Comparison of ENCODE assay signal across 23 cellular contexts in the genomic region with DNA sequence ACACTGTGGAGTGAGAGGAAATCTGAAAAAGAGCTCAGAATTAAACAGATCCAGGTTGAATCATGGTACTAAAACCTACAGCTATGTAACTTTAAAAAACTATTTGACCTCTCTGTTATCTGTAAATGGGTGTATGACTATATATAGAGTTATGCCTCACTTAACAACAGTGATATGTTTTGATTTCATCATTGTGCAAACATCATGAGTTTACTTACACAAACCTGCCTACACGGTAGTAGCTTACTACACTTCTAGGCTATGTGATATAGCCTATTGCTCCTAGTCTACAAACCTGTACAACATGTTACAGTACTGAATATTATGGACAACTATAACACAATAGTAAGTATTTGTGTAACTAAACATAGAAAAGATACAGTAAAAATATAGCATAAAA.
DNase-seq lines count a peak whose midpoint lies in the region; ATAC-seq and TF ChIP-seq lines count a peak whose summit lies in the region.
"Had no signal": no experiment of that assay in that cellular context is flagged by ENCODE, and none has a peak within 500 bp of the region (broad histone marks: within the 10 kb centered on the region; RNA-seq: fewer than 3 reads in every experiment).

No MANE protein-coding gene starts in this region.

- intact Hi-C loops in PC-3 (cut with micrococcal nuclease): no loop called here
- intact Hi-C loops in left lung (cut with DNase I): no loop called here

- H3K36me3 ChIP-seq in PC-3 (ENCODE audit: low read depth, low read length) (no peaks in the 10 kb centered on the region), left lung (no peaks in the 10 kb centered on the region)
- H3K36me3 ChIP-seq: BLaER1 treated with 17β-estradiol and CSF1 and Interleukin-3, amounts not matched to agents 10 nM and 100 nM had no signal

- H3K36me3 Mint-ChIP-seq in effector memory CD8-positive, alpha-beta T cell (ENCODE audit: insufficient read depth): no peaks in the 10 kb centered on the region
- no peaks in the 10 kb centered on the region for H3K36me3 Mint-ChIP-seq in endothelial cell (ENCODE audit: low read depth, unreplicated experiment)

- DNase-seq in PC-3 (peak; percentile 45), choroid plexus epithelial cell (ENCODE audit: low read depth) (peak; percentile 1), left lung (no peak), kidney tubule cell (ENCODE audit: low spot score) (no peak), endothelial cell (ENCODE audit: low spot score) (no peak), KBM-7 (no peak)
- no peak for DNase-seq in effector memory CD8-positive, alpha-beta T cell
- DNase-seq: AML-193; CD4-positive, alpha-beta T cell; GM23248; H7; Kasumi-1; MV-4-11; NCI-H1105; NCI-H146; NCI-H1930; NCI-H446 treated with DMSO at 0.1 percent for 48 hours; NCI-H526 treated with DMSO at 0.1 percent for 48 hours; SHP77 treated with DMSO at 0.1 percent for 48 hours had no signal

- BruUV-seq in PC-3 (replicated peaks; lab: Mats Ljungman, UMichigan): no TSS peak

- TF ChIP-seq CTCF in PC-3 (conservative IDR thresholded peaks at IDR 0.05; ENCODE audit: low read depth, low read length): no peak
- no peak for TF ChIP-seq CTCF in choroid plexus epithelial cell (conservative IDR thresholded peaks at IDR 0.05; ENCODE audit: low read depth, low read length)
- no peak for TF ChIP-seq CTCF in left lung (IDR thresholded peaks at IDR 0.05)
- no peak for TF ChIP-seq CTCF in endothelial cell (IDR thresholded peaks at IDR 0.05; ENCODE audit: unreplicated experiment)

- H3K27me3 Mint-ChIP-seq in effector memory CD8-positive, alpha-beta T cell: no peaks in the 10 kb centered on the region
- no peaks in the 10 kb centered on the region for H3K27me3 Mint-ChIP-seq in endothelial cell (ENCODE audit: unreplicated experiment)
- H3K27me3 Mint-ChIP-seq: CD4-positive, alpha-beta T cell had no signal

- H3K4me3 ChIP-seq in PC-3 (ENCODE audit: low read length): no peak overlapping the region
- no peak overlapping the region for H3K4me3 ChIP-seq in choroid plexus epithelial cell (ENCODE audit: low read depth, low read length)
- H3K4me3 ChIP-seq in left lung: no peak overlapping the region
- H3K4me3 ChIP-seq: A549; BLaER1 treated with 17β-estradiol and CSF1 and Interleukin-3, amounts not matched to agents 10 nM and 100 nM; GM23248 had no signal

- no peak overlapping the region for H3K4me3 Mint-ChIP-seq in effector memory CD8-positive, alpha-beta T cell
- no peak overlapping the region for H3K4me3 Mint-ChIP-seq in endothelial cell (ENCODE audit: unreplicated experiment)
- H3K4me3 Mint-ChIP-seq: CD4-positive, alpha-beta T cell had no signal

- no peak overlapping the region for H3K9ac ChIP-seq in PC-3 (ENCODE audit: low read length)
- H3K9ac ChIP-seq: BLaER1 treated with 17β-estradiol and CSF1 and Interleukin-3, amounts not matched to agents 10 nM and 100 nM; GM23248 had no signal

- no peaks in the 10 kb centered on the region for H4K20me1 ChIP-seq in PC-3 (ENCODE audit: low read length)
- H4K20me1 ChIP-seq: BLaER1 treated with 17β-estradiol and CSF1 and Interleukin-3, amounts not matched to agents 10 nM and 100 nM had no signal

- no peak overlapping the region for H2AFZ ChIP-seq in PC-3 (ENCODE audit: low read length)
- H2AFZ ChIP-seq: GM23248 had no signal

- in situ Hi-C loops in KBM-7 (cut with MboI; ENCODE audit: low pct_unique_long_range_greater_than_20kb, low sequenced_read_pairs): loop anchor here (25.0 kb wide), 1 partner anchor 95 kb away; no protein-coding TSS in a partner anchor

- H3K27ac Mint-ChIP-seq in effector memory CD8-positive, alpha-beta T cell: no peak overlapping the region
- no peak overlapping the region for H3K27ac Mint-ChIP-seq in endothelial cell (ENCODE audit: unreplicated experiment)
- H3K27ac Mint-ChIP-seq: CD4-positive, alpha-beta T cell had no signal

- no peak overlapping the region for H3K27ac ChIP-seq in PC-3 (ENCODE audit: low read length)
- H3K27ac ChIP-seq in left lung: no peak overlapping the region
- H3K27ac ChIP-seq: A549; BLaER1 treated with 17β-estradiol and CSF1 and Interleukin-3, amounts not matched to agents 10 nM and 100 nM; GM23248 had no signal

- no peaks in the 10 kb centered on the region for H3K9me3 ChIP-seq in PC-3 (ENCODE audit: low read length)
- no peaks in the 10 kb centered on the region for H3K9me3 ChIP-seq in left lung
- H3K9me3 ChIP-seq: A549; BLaER1 treated with 17β-estradiol and CSF1 and Interleukin-3, amounts not matched to agents 10 nM and 100 nM had no signal

- no peaks in the 10 kb centered on the region for H3F3A ChIP-seq in PC-3 (ENCODE audit: low read length, unreplicated experiment)

- H3K27me3 ChIP-seq in PC-3 (ENCODE audit: low read length) (peaks cover 16% of the 10 kb centered on the region; the same call in 1 of the 2 replicates), left lung (no peaks in the 10 kb centered on the region)
- H3K27me3 ChIP-seq: BLaER1 treated with 17β-estradiol and CSF1 and Interleukin-3, amounts not matched to agents 10 nM and 100 nM had no signal

- peaks cover 7 to 18% of the 10 kb centered on the region in 2 donors for H3K9me3 Mint-ChIP-seq in effector memory CD8-positive, alpha-beta T cell
- peaks cover 3% of the 10 kb centered on the region for H3K9me3 Mint-ChIP-seq in endothelial cell (ENCODE audit: unreplicated experiment)

- no peaks in the 10 kb centered on the region for H3K4me1 Mint-ChIP-seq in effector memory CD8-positive, alpha-beta T cell (ENCODE audit: low read depth in 2 of 2)
- peaks cover 6% of the 10 kb centered on the region for H3K4me1 Mint-ChIP-seq in endothelial cell (ENCODE audit: unreplicated experiment)

- ATAC-seq in PC-3 (peak; percentile 68), left lung (peak; percentile 63)
- ATAC-seq in effector memory CD8-positive, alpha-beta T cell (replicated peaks): no peak
- ATAC-seq: A549, HepG2, Panc1 had no signal

- no peaks in the 10 kb centered on the region for H3K79me2 ChIP-seq in PC-3 (ENCODE audit: low read length)

- CTCF ChIA-PET in PC-3 (lab: Charles Lee): interaction anchor here (0.5 to 0.6 kb wide), 2 partner anchors 503 to 588 kb away, joined by 3 read pairs; no protein-coding TSS in a partner anchor

- no peaks in the 10 kb centered on the region for H3K9me2 ChIP-seq in PC-3 (replicated peaks; ENCODE audit: low read length)

- H3K4me1 ChIP-seq in PC-3 (ENCODE audit: insufficient read depth, low read length) (no peaks in the 10 kb centered on the region), left lung (no peaks in the 10 kb centered on the region)
- H3K4me1 ChIP-seq: A549; BLaER1 treated with 17β-estradiol and CSF1 and Interleukin-3, amounts not matched to agents 10 nM and 100 nM had no signal

- POLR2A ChIA-PET in PC-3 (lab: Charles Lee; ENCODE audit: unreplicated experiment): no interaction called here

- no peak overlapping the region for H3K4me2 ChIP-seq in PC-3 (ENCODE audit: low read length)
- H3K4me2 ChIP-seq: A549; BLaER1 treated with 17β-estradiol and CSF1 and Interleukin-3, amounts not matched to agents 10 nM and 100 nM had no signal

Comparison
In these comparisons a context has a peak if more than half of its experiments do, and no peak if none do; other contexts are left out.
1. DNase-seq: peak in PC-3 (single experiment) and choroid plexus epithelial cell (single experiment); none in left lung (0 of 2), effector memory CD8-positive, alpha-beta T cell (0 of 3), kidney tubule cell (single experiment), endothelial cell (single experiment) and KBM-7 (single experiment).